ENCODE assay signal across 2 cellular contexts in genomic region chr9:128136816-128137793, GRCh38.
A peak's percentile ranks its signal among the peaks of the same experiment; 100 is the strongest.
TF ChIP-seq lines count a peak whose summit lies in the region.

No MANE protein-coding gene starts in this region.

TF ChIP-seq in IMR-90, 13 proteins besides CTCF, POLR2A, EP300 and RAD21:
- TF ChIP-seq MAFK (IDR thresholded peaks at IDR 0.05; ENCODE audit: low read depth, low read length) = no peak
- no peak for TF ChIP-seq RFX5 (IDR thresholded peaks at IDR 0.05; ENCODE audit: low read depth, low read length)
- no peak for TF ChIP-seq MAZ (IDR thresholded peaks at IDR 0.05; ENCODE audit: borderline replicate concordance, low read depth, low read length)
- TF ChIP-seq CHD1 (IDR thresholded peaks at IDR 0.05; ENCODE audit: low read depth, low read length) = no peak
- TF ChIP-seq RCOR1 (IDR thresholded peaks at IDR 0.05; ENCODE audit: insufficient replicate concordance, low read length) = no peak
- TF ChIP-seq NFE2L2 (IDR thresholded peaks at IDR 0.05; ENCODE audit: low read depth, low read length) = no peak
- no peak for TF ChIP-seq MXI1 (IDR thresholded peaks at IDR 0.05; ENCODE audit: borderline replicate concordance, low read depth, low read length)
- TF ChIP-seq CEBPB (IDR thresholded peaks at IDR 0.05; ENCODE audit: low read depth, low read length) = 0 out of 2 replicates have a peak, but pooled peaks have one; percentile 5
- 0 out of 2 replicates have a peak, but pooled peaks have one; percentile 17 for TF ChIP-seq FOS (IDR thresholded peaks at IDR 0.05; ENCODE audit: low read depth, low read length)
- peak; percentile 96 for TF ChIP-seq BHLHE40 (IDR thresholded peaks at IDR 0.05; ENCODE audit: low read depth, low read length)
- TF ChIP-seq SMC3 (IDR thresholded peaks at IDR 0.05; ENCODE audit: low read depth, low read length) = no peak
- no peak for TF ChIP-seq ELK1 (IDR thresholded peaks at IDR 0.05; ENCODE audit: borderline replicate concordance, low read depth, low read length)
- TF ChIP-seq USF2 (IDR thresholded peaks at IDR 0.05; ENCODE audit: low read depth, low read length) = no peak

TF ChIP-seq in K562, 482 proteins besides CTCF, POLR2A, EP300 and RAD21 (continues in another document):
- TF ChIP-seq ZKSCAN8 (CRISPR knock-in tag; IDR thresholded peaks at IDR 0.05) (no peak), NONO (IDR thresholded peaks at IDR 0.05; ENCODE audit: low read depth in 2 of 2, low read length in 1 of 2) (no peak), ZNF347 (CRISPR knock-in tag; IDR thresholded peaks at IDR 0.05; ENCODE audit: low read depth) (no peak), ZNF280B (CRISPR knock-in tag; IDR thresholded peaks at IDR 0.05) (no peak), SMAD1 (IDR thresholded peaks at IDR 0.05; ENCODE audit: low read depth, low read length, partially characterized antibody) (no peak), ZNF586 (CRISPR knock-in tag; conservative IDR thresholded peaks at IDR 0.05) (no peak), CBFB (CRISPR knock-in tag; IDR thresholded peaks at IDR 0.05) (no peak; the same call in 1 of the 2 replicates), PML (IDR thresholded peaks at IDR 0.05; ENCODE audit: low read length) (no peak), ELK1 (CRISPR knock-in tag; IDR thresholded peaks at IDR 0.05) (no peak), ARID4B (CRISPR knock-in tag; IDR thresholded peaks at IDR 0.05) (no peak), E2F1 (CRISPR knock-in tag; IDR thresholded peaks at IDR 0.05) (no peak), CBX1 (IDR thresholded peaks at IDR 0.05; ENCODE audit: low read depth) (no peak), ZNF707 (CRISPR knock-in tag; conservative IDR thresholded peaks at IDR 0.05) (no peak), MITF (IDR thresholded peaks at IDR 0.05) (peak; percentile 29; the same call in 1 of the 2 replicates), LARP7 (IDR thresholded peaks at IDR 0.05) (no peak), TAL1 (IDR thresholded peaks at IDR 0.05) (no peak), NFIC (IDR thresholded peaks at IDR 0.05) (no peak), ZNF764 (CRISPR knock-in tag; IDR thresholded peaks at IDR 0.05; ENCODE audit: low read depth) (no peak), DMBX1 (CRISPR knock-in tag; IDR thresholded peaks at IDR 0.05; ENCODE audit: borderline replicate concordance) (no peak), ETV1 (tag; conservative IDR thresholded peaks at IDR 0.05; ENCODE audit: low read depth) (no peak), ATF1 (CRISPR knock-in tag; IDR thresholded peaks at IDR 0.05) (no peak), ATF1 (tag; IDR thresholded peaks at IDR 0.05) (peak; percentile 35; the same call in 1 of the 2 replicates), KDM5B (IDR thresholded peaks at IDR 0.05; ENCODE audit: insufficient replicate concordance, low read depth, low read length) (no peak), CBX3 (IDR thresholded peaks at IDR 0.05; ENCODE audit: borderline replicate concordance in 1 of 2, low read length in 2 of 2) (no peak), E2F5 (CRISPR knock-in tag; IDR thresholded peaks at IDR 0.05) (no peak), ZNF165 (CRISPR knock-in tag; IDR thresholded peaks at IDR 0.05; ENCODE audit: borderline replicate concordance) (no peak)
- TF ChIP-seq, protein P1, sequence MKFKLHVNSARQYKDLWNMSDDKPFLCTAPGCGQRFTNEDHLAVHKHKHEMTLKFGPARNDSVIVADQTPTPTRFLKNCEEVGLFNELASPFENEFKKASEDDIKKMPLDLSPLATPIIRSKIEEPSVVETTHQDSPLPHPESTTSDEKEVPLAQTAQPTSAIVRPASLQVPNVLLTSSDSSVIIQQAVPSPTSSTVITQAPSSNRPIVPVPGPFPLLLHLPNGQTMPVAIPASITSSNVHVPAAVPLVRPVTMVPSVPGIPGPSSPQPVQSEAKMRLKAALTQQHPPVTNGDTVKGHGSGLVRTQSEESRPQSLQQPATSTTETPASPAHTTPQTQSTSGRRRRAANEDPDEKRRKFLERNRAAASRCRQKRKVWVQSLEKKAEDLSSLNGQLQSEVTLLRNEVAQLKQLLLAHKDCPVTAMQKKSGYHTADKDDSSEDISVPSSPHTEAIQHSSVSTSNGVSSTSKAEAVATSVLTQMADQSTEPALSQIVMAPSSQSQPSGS (CRISPR knock-in tag; IDR thresholded peaks at IDR 0.05) = no peak
- TF ChIP-seq, protein P2, sequence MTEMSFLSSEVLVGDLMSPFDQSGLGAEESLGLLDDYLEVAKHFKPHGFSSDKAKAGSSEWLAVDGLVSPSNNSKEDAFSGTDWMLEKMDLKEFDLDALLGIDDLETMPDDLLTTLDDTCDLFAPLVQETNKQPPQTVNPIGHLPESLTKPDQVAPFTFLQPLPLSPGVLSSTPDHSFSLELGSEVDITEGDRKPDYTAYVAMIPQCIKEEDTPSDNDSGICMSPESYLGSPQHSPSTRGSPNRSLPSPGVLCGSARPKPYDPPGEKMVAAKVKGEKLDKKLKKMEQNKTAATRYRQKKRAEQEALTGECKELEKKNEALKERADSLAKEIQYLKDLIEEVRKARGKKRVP (CRISPR knock-in tag; IDR thresholded peaks at IDR 0.05) = no peak
- TF ChIP-seq, protein P3, sequence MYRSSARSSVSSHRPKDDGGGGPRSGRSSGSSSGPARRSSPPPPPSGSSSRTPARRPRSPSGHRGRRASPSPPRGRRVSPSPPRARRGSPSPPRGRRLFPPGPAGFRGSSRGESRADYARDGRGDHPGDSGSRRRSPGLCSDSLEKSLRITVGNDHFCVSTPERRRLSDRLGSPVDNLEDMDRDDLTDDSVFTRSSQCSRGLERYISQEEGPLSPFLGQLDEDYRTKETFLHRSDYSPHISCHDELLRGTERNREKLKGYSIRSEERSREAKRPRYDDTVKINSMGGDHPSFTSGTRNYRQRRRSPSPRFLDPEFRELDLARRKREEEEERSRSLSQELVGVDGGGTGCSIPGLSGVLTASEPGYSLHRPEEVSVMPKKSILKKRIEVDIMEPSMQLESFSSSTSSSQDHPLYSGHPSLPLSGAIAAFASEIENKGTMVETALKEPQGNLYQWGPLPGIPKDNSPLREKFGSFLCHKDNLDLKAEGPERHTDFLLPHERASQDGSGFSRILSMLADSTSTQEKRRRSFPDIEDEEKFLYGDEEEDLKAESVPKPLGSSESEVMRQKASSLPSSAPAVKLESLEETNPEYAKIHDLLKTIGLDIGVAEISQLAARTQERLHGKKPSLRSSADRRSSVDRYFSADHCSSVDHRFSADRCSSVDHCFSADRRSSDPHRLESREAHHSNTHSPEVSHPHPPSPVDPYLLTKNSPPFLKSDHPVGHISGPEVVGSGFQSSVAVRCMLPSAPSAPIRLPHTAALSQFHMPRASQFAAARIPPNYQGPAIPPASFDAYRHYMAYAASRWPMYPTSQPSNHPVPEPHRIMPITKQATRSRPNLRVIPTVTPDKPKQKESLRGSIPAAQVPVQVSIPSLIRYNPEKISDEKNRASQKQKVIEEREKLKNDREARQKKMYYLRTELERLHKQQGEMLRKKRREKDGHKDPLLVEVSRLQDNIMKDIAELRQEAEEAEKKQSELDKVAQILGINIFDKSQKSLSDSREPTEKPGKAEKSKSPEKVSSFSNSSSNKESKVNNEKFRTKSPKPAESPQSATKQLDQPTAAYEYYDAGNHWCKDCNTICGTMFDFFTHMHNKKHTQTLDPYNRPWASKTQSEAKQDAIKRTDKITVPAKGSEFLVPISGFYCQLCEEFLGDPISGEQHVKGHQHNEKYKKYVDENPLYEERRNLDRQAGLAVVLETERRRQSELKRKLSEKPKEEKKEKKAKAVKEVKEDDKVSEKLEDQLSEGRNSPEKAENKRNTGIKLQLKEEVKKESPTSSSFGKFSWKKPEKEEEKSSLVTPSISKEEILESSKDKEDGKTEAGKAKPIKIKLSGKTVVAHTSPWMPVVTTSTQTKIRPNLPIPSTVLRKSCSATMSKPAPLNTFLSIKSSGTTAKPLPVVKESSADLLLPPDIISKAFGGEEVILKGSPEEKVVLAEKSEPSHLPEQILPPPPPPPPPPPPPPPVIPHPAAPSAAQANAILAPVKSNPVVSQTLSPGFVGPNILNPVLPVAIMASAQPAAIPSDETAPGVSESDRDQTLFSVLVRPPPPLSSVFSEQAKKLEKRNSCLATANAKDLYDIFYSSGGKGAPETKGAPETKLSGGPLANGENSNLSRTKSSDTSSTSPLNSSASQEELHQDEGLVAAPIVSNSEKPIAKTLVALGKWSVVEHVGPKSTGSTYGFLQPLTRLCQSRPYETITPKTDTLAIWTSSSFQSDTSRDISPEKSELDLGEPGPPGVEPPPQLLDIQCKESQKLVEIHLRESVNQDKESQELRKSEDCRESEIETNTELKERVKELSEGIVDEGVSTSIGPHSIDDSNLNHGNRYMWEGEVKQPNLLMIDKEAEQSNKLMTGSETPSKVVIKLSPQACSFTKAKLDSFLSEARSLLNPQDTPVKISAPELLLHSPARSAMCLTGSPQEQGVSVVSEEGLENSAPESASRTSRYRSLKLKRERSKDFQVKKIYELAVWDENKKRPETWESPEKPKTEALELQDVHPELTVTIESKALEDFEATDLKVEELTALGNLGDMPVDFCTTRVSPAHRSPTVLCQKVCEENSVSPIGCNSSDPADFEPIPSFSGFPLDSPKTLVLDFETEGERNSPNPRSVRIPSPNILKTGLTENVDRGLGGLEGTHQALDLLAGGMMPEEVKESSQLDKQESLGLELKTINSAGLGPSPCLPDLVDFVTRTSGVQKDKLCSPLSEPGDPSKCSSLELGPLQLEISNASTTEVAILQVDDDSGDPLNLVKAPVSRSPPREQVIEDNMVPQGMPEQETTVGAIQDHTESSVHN (IDR thresholded peaks at IDR 0.05; ENCODE audit: borderline replicate concordance in 1 of 2, low read depth in 1 of 2) = 0 out of 4 replicates have a peak, but pooled peaks of 1 of the 2 experiments have one; percentile 25
